1 cellular context compared by ENCODE assay signal in genomic region chr17:73280191-73280590, GRCh38.
TF ChIP-seq lines count a peak whose summit lies in the region.

No MANE protein-coding gene starts in this region.

TF ChIP-seq in HepG2, 621 proteins besides CTCF, POLR2A, EP300 and RAD21:
- TF ChIP-seq GABPA (IDR thresholded peaks at IDR 0.05; ENCODE audit: low read depth, low read length) (no peak), GABPA (CRISPR knock-in tag; IDR thresholded peaks at IDR 0.05; ENCODE audit: low read depth) (no peak), FOXO1 (CRISPR knock-in tag; IDR thresholded peaks at IDR 0.05) (no peak), HNRNPLL (IDR thresholded peaks at IDR 0.05; ENCODE audit: low read depth, low read length, poor library complexity, severe bottlenecking) (peak; percentile 8), ZNF687 (CRISPR knock-in tag; IDR thresholded peaks at IDR 0.05) (0 out of 2 replicates have a peak, but pooled peaks have one; percentile 10), PHF21A (CRISPR knock-in tag; IDR thresholded peaks at IDR 0.05) (no peak), SMARCC2 (IDR thresholded peaks at IDR 0.05) (no peak), SMC3 (IDR thresholded peaks at IDR 0.05; ENCODE audit: low read length) (no peak), ZKSCAN5 (CRISPR knock-in tag; IDR thresholded peaks at IDR 0.05) (no peak), ZBTB38 (CRISPR knock-in tag; IDR thresholded peaks at IDR 0.05) (no peak), ZNF331 (CRISPR knock-in tag; IDR thresholded peaks at IDR 0.05) (no peak)
TF ChIP-seq in HepG2: peak in this region for 2.
